ENCODE assay signal across 10 cellular contexts in the genomic region with DNA sequence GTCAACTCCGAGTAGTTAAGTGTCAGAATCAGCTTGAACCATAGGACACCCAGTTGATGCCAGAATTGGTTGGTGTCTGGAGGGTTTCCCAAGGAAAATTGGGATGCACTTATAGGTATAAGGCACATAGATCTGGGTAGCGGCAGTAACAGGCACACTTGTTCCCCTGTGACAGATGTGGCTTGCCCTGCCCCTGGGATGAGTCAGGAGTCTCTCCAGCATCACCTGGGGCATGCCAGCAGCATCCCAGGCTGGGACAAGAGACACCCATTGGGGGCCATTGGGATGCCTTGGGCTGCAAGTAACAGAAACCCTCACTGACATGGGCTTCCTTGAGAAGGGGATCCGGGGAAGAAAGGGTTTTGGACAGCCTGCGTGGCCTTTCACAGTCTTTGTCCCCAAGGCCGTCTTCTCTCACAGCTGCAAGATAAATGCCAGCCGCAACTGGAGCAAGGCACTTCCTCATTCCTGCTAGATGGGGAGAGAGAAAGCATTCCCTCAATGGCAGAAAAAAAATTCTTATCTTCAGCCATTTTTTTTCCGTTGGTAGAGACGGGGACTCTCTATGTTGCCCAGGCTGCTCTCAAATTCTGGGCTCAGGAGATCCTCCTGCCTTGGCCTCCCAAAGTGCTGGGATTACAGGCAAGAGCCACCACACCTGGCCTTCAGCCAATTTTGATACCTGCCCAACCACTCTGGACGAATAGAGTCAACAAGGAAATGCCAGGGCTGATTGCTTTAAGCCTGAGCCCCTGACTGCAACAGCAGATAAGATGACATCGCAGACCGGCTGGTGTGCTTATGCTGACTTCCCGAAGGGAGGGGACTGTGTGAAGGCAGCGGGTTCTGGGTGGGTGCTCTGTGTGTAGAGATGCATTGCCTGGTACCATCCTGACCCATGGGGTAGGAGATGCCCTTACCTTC. TPM values are rescaled to one million over a fixed set of nuclear protein-coding genes. Genes with fewer than 3 reads are reported as not detected.
DNase-seq lines count a peak whose midpoint lies in the region; ATAC-seq and TF ChIP-seq lines count a peak whose summit lies in the region.
"Had no signal": no experiment of that assay in that cellular context is flagged by ENCODE, and none has a peak within 500 bp of the region (broad histone marks: within the 10 kb centered on the region; RNA-seq: fewer than 3 reads in every experiment).

No MANE protein-coding gene starts in this region.

- WGBS in stomach, 5 donors = 27 to 43% (median 34%) methylated on average over 10 to 13 of the region's 13 CpGs
- WGBS in ovary, 3 donors = 30 to 49% (median 42%) methylated on average over 13 of the region's 13 CpGs

- intact Hi-C loops in dorsolateral prefrontal cortex (cut with DNase I) = loop anchor here (5.0 kb wide), 2 partner anchors 98 to 178 kb away; a partner anchor contains a TSS
- intact Hi-C loops in stomach (cut with DNase I; ENCODE audit: low total_unique reads) = loop anchor here (10.0 kb wide), 1 partner anchor 170 kb away; no protein-coding TSS in a partner anchor
- intact Hi-C loops in ovary (cut with DNase I) = no loop called here

- DNase-seq in NCI-H2171 treated with DMSO at 0.1 percent for 48 hours (lab: John Stamatoyannopoulos, UW) (peak; percentile 5), NCI-H2171 (lab: John Stamatoyannopoulos, UW) (no peak), NCI-H69 (lab: John Stamatoyannopoulos, UW) (peak; percentile 86), dorsolateral prefrontal cortex (no peak), stomach (peak; percentile 83), ovary (no peak)
- DNase-seq: NCI-H146 had no signal

- H3K4me3 ChIP-seq in dorsolateral prefrontal cortex (peak overlapping the region in 2 of 59 donors; percentile 11 to 50), stomach (no peak overlapping the region), ovary (no peak overlapping the region)
- H3K4me3 ChIP-seq: breast epithelium had no signal

- peak overlapping the region in 30 of 59 donors; percentile 1 to 89 (median 72) for H3K27ac ChIP-seq in dorsolateral prefrontal cortex
- H3K27ac ChIP-seq in stomach = peak overlapping the region; percentile 12 to 55 (median 15)
- H3K27ac ChIP-seq in ovary = no peak overlapping the region
- H3K27ac ChIP-seq: breast epithelium had no signal

- TF ChIP-seq EP300 in stomach (IDR thresholded peaks at IDR 0.05) (no peak), ovary (IDR thresholded peaks at IDR 0.05) (no peak)

- TF ChIP-seq POLR2A in stomach (IDR thresholded peaks at IDR 0.05) (no peak), ovary (IDR thresholded peaks at IDR 0.05) (no peak)

- H3K4me1 ChIP-seq in stomach (peaks cover 0 to 18% (median 14%) of the 10 kb centered on the region in 4 donors), ovary (ENCODE audit: insufficient read depth) (no peaks in the 10 kb centered on the region)
- H3K4me1 ChIP-seq: breast epithelium had no signal

- no peaks in the 10 kb centered on the region for H3K36me3 ChIP-seq in stomach
- H3K36me3 ChIP-seq in ovary = no peaks in the 10 kb centered on the region
- H3K36me3 ChIP-seq: breast epithelium had no signal

- H3K9me3 ChIP-seq in stomach (no peaks in the 10 kb centered on the region), ovary (no peaks in the 10 kb centered on the region)
- H3K9me3 ChIP-seq: breast epithelium had no signal

- ATAC-seq in HG03108 (IDR thresholded peaks at IDR 0.05; ENCODE audit: unreplicated experiment) = no peak
- ATAC-seq in GM18520 (IDR thresholded peaks at IDR 0.05; ENCODE audit: unreplicated experiment) = no peak

- H3K27me3 ChIP-seq in dorsolateral prefrontal cortex (peaks cover 0 to 4% (median 0%) of the 10 kb centered on the region in 45 donors), stomach (peaks cover 0 to 8% (median 0%) of the 10 kb centered on the region in 3 donors), ovary (no peaks in the 10 kb centered on the region)
- H3K27me3 ChIP-seq: breast epithelium had no signal

- TF ChIP-seq CTCF in dorsolateral prefrontal cortex (IDR thresholded peaks at IDR 0.05 in 54 of 56, conservative IDR thresholded peaks at IDR 0.05 in 2 of 56; ENCODE audit: low read depth in 1 of 56, partially characterized antibody in 56 of 56) (no peak), stomach (IDR thresholded peaks at IDR 0.05) (no peak), ovary (IDR thresholded peaks at IDR 0.05) (no peak)

RNA-seq across cellular contexts. Expression of a gene that starts 13.3 kb away (rescaled TPM):
- 100 to 1,000 TPM in 119 of 120 experiments, 10 to 100 TPM in 1; 95.0 to 273 (median 136) TPM for total RNA-seq in dorsolateral prefrontal cortex
- 10 to 100 TPM; 27.0 to 87.8 (median 73.2) TPM for total RNA-seq in stomach
- 10 to 100 TPM; 36.9 to 47.8 (median 39.5) TPM for polyA plus RNA-seq in stomach
- 10 to 100 TPM; 54.7 to 75.1 (median 66.7) TPM for total RNA-seq in ovary
- 100 to 1,000 TPM in 1 of 2 donors, 10 to 100 TPM in 1; 74.0 to 120 TPM for polyA plus RNA-seq in ovary

Comparison
In these comparisons a context has a peak if more than half of its experiments do, and no peak if none do; other contexts are left out.
1. DNase-seq: peak in NCI-H2171 treated with DMSO at 0.1 percent for 48 hours (single experiment), NCI-H69 (single experiment) and stomach (single experiment); none in NCI-H2171 (single experiment), dorsolateral prefrontal cortex (0 of 10) and ovary (0 of 5).
2. H3K27ac ChIP-seq: peak in dorsolateral prefrontal cortex (30 of 59) and stomach (5 of 5); none in ovary (0 of 2).
3. intact Hi-C loops: an anchor here in dorsolateral prefrontal cortex (5.0 kb wide) and stomach (10.0 kb wide); none called in ovary.